ENCODE assay signal across 8 cellular contexts in the genomic region with DNA sequence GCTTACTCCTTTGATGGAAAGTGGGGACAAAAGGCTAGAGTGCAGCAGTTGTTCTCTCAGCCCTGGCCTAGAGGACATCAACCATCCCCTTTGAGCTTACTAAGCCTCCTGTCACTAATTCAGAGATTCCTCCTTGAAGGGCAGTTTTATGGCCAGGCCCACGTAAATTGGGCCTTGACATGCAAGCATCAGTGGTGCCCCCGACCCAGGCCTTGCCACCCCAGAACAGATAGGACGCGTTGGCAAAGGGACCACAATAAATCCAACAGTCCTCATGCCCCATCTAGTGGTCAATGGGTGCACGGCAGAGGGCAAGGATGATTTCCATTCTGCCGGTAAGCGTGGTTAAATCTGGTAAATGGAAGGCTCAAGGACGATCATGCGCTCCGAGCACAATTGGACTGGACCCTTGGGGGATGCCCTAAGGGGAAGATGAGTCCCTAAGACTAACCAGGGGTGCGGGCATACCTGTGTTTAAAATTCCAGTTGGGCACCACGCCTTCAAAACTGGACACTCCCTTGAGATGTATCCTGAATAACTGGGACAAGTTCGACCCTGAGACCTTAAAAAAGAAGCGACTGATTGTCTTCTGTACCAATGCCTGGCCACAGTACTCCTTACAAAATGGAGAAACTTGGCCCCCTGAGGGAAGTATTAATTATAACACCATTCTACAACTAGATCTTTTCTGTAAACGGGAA. TPM values are rescaled to one million over a fixed set of nuclear protein-coding genes. Genes with fewer than 3 reads are reported as not detected.
DNase-seq lines count a peak whose midpoint lies in the region; ATAC-seq, FAIRE-seq and TF ChIP-seq lines count a peak whose summit lies in the region.

No MANE protein-coding gene starts in this region.

- H3K36me3 ChIP-seq in GM12878 (ENCODE audit: control insufficient read depth in 2 of 2, insufficient read depth in 2 of 2, low read length in 1 of 2), result no peaks in the 10 kb centered on the region
- H3K36me3 ChIP-seq in iPS DF 6.9 (ENCODE audit: control insufficient read depth, insufficient read depth, low read length), result no peaks in the 10 kb centered on the region

- no peaks in the 10 kb centered on the region for H4K20me1 ChIP-seq in GM12878 (ENCODE audit: control insufficient read depth, insufficient read depth)

- H3K9me3 ChIP-seq in GM12878 (replicated peaks; ENCODE audit: control insufficient read depth, insufficient read depth, low read length) (no peaks in the 10 kb centered on the region), iPS DF 6.9 (ENCODE audit: control insufficient read depth, insufficient read depth, low read length) (no peaks in the 10 kb centered on the region)

- H3K4me3 ChIP-seq in GM12878, result no peak overlapping the region
- no peak overlapping the region for H3K4me3 ChIP-seq in iPS DF 6.9 (ENCODE audit: low read length)

- ATAC-seq in GM21529 (IDR thresholded peaks at IDR 0.05; ENCODE audit: unreplicated experiment) (peak; percentile 94), GM12878 (peak; percentile 98)

- H3K27ac ChIP-seq in GM12878 (ENCODE audit: control insufficient read depth, insufficient read depth) (no peak overlapping the region), iPS DF 6.9 (ENCODE audit: low read length) (no peak overlapping the region)

- no peak for TF ChIP-seq EP300 in Ishikawa (IDR thresholded peaks at IDR 0.05; ENCODE audit: borderline replicate concordance)
- no peak for TF ChIP-seq EP300 in GM12878 (IDR thresholded peaks at IDR 0.05; ENCODE audit: borderline replicate concordance in 1 of 2, control insufficient read depth in 1 of 2, low read depth in 2 of 2, low read length in 2 of 2)

- no peaks in the 10 kb centered on the region for H3K27me3 ChIP-seq in GM12878 (replicated peaks in 1 of 2; ENCODE audit: control insufficient read depth in 2 of 2, insufficient read depth in 2 of 2, low read length in 1 of 2)
- no peaks in the 10 kb centered on the region for H3K27me3 ChIP-seq in iPS DF 6.9 (ENCODE audit: control insufficient read depth, insufficient read depth, low read length)

- DNase-seq in G401 (ENCODE audit: low spot score) (peak; percentile 75), UCSD-AML1 (lab: John Stamatoyannopoulos, UW; ENCODE audit: unreplicated experiment) (peak; percentile 32), GM12878 (ENCODE audit: low read depth, low spot score) (no peak), iPS DF 6.9 (ENCODE audit: low read depth, low spot score) (peak; percentile 52), retina (no peak)
- DNase-seq in stimulated activated CD4-positive, alpha-beta T cell treated with anti-CD3 and anti-CD28 coated beads, Interleukin-15, amount 100 ng/mL, for 48 hours (ENCODE audit: low read depth in 2 of 2), result peak; percentile 31 to 51

- H3K4me1 ChIP-seq in GM12878 (ENCODE audit: control insufficient read depth, insufficient read depth, low read length), result no peaks in the 10 kb centered on the region
- H3K4me1 ChIP-seq in iPS DF 6.9 (ENCODE audit: control insufficient read depth, insufficient read depth, low read length), result no peaks in the 10 kb centered on the region

- no peak overlapping the region for H3K4me2 ChIP-seq in GM12878 (ENCODE audit: control insufficient read depth, insufficient read depth)

- FAIRE-seq in GM12878 (lab: Jason Lieb, UNC), result peak; percentile 72

- in situ Hi-C loops in G401 (cut with HindIII; ENCODE audit: low sequenced_read_pairs), result no loop called here
- in situ Hi-C loops in GM12878 (cut with MboI), result no loop called here

- H3K79me2 ChIP-seq in GM12878 (ENCODE audit: control insufficient read depth, insufficient read depth, low read length), result no peaks in the 10 kb centered on the region; the same call in none of the 2 replicates

- SMC1A ChIA-PET in GM12878 (lab: Charles Lee; ENCODE audit: uncharacterized antibody, unreplicated experiment), result interaction anchor here (1.5 kb wide), 1 partner anchor 54 kb away, joined by 6 read pairs; no protein-coding TSS in a partner anchor

- intact Hi-C loops in GM12878 (cut with micrococcal nuclease; ENCODE audit: unreplicated experiment), result loop anchor here (1.0 to 5.0 kb wide), 4 partner anchors 54 to 642 kb away; no protein-coding TSS in a partner anchor

- no peak overlapping the region for H2AFZ ChIP-seq in GM12878 (ENCODE audit: control insufficient read depth, low read depth, low read length)

- no TSS peak for BruUV-seq in GM12878 (replicated peaks; lab: Mats Ljungman, UMichigan)

- peak; percentile 92 to 96 (median 92) for TF ChIP-seq CTCF in GM12878 (IDR thresholded peaks at IDR 0.05 in 2 of 3, conservative IDR thresholded peaks at IDR 0.05 in 1 of 3; ENCODE audit: control insufficient read depth in 2 of 3, extremely low read depth in 1 of 3, insufficient read depth in 1 of 3, low read depth in 3 of 3, low read length in 3 of 3)

- no peak overlapping the region for H3K9ac ChIP-seq in GM12878 (ENCODE audit: control insufficient read depth, insufficient read depth, low read length)

- POLR2A ChIA-PET in GM12878 (lab: Charles Lee), result no interaction called here

- no peak for TF ChIP-seq POLR2A in GM12878 (IDR thresholded peaks at IDR 0.05; ENCODE audit: low read depth, low read length)

- TF ChIP-seq RAD21 in Ishikawa (IDR thresholded peaks at IDR 0.05; ENCODE audit: low read depth), result peak; percentile 78
- peak; percentile 88 for TF ChIP-seq RAD21 in GM12878 (IDR thresholded peaks at IDR 0.05; ENCODE audit: insufficient read depth, low read depth, low read length)

- RAD21 ChIA-PET in GM12878 (lab: Charles Lee; ENCODE audit: unreplicated experiment), result interaction anchor here (1.0 kb wide), 1 partner anchor 54 kb away, joined by 11 read pairs; no protein-coding TSS in a partner anchor

- CTCF ChIA-PET in GM12878 (lab: Yijun Ruan, JAX), result interaction anchor here (0.7 to 3.2 kb wide), 10 partner anchors 9 to 642 kb away, joined by 3 to 18 read pairs (median 3); no protein-coding TSS in a partner anchor

- WGBS in GM12878 (ENCODE audit: insufficient coverage, insufficient replicate concordance, low lambda C conversion rate, missing lambda C conversion rate), result 23% methylated on average over 15 of the region's 15 CpGs
- no CpG with 5 or more reads among the region's 15 CpGs for WGBS in iPS DF 6.9 (ENCODE audit: insufficient coverage, insufficient read length)

TF ChIP-seq in Ishikawa, 13 proteins besides CTCF, POLR2A, EP300 and RAD21 (continues in another document):
- TF ChIP-seq FOXM1 (IDR thresholded peaks at IDR 0.05; ENCODE audit: borderline replicate concordance, low read depth), result no peak
- TF ChIP-seq CEBPB (IDR thresholded peaks at IDR 0.05), result no peak
- TF ChIP-seq EGR1 (IDR thresholded peaks at IDR 0.05), result no peak
- no peak for TF ChIP-seq TAF1 (IDR thresholded peaks at IDR 0.05; ENCODE audit: low read depth)
- no peak for TF ChIP-seq TEAD4 (IDR thresholded peaks at IDR 0.05)
- TF ChIP-seq ZBTB7A (IDR thresholded peaks at IDR 0.05; ENCODE audit: low read depth), result no peak
- TF ChIP-seq, protein P1, sequence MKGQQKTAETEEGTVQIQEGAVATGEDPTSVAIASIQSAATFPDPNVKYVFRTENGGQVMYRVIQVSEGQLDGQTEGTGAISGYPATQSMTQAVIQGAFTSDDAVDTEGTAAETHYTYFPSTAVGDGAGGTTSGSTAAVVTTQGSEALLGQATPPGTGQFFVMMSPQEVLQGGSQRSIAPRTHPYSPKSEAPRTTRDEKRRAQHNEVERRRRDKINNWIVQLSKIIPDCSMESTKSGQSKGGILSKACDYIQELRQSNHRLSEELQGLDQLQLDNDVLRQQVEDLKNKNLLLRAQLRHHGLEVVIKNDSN (IDR thresholded peaks at IDR 0.05), result no peak
- no peak for TF ChIP-seq TCF12 (IDR thresholded peaks at IDR 0.05; ENCODE audit: low read depth)
- TF ChIP-seq CREB1 (IDR thresholded peaks at IDR 0.05; ENCODE audit: low read depth), result no peak
- no peak for TF ChIP-seq NFIC (IDR thresholded peaks at IDR 0.05)
- no peak for TF ChIP-seq YY1 (IDR thresholded peaks at IDR 0.05; ENCODE audit: low read depth)

TF ChIP-seq in GM12878, 131 proteins besides CTCF, POLR2A, EP300 and RAD21 (continues in another document):
- TF ChIP-seq YY1 (IDR thresholded peaks at IDR 0.05; ENCODE audit: low read depth, low read length) (0 out of 2 replicates have a peak, but pooled peaks have one; percentile 33), HDGF (IDR thresholded peaks at IDR 0.05) (0 out of 2 replicates have a peak, but pooled peaks have one; percentile 28), RB1 (IDR thresholded peaks at IDR 0.05; ENCODE audit: borderline replicate concordance) (peak; percentile 37; the same call in 1 of the 2 replicates), POU2F2 (IDR thresholded peaks at IDR 0.05; ENCODE audit: borderline replicate concordance, low read depth, low read length) (peak; percentile 30; the same call in 1 of the 3 replicates), SMC3 (IDR thresholded peaks at IDR 0.05; ENCODE audit: borderline replicate concordance, low read length) (peak; percentile 83)
- TF ChIP-seq, protein P2, sequence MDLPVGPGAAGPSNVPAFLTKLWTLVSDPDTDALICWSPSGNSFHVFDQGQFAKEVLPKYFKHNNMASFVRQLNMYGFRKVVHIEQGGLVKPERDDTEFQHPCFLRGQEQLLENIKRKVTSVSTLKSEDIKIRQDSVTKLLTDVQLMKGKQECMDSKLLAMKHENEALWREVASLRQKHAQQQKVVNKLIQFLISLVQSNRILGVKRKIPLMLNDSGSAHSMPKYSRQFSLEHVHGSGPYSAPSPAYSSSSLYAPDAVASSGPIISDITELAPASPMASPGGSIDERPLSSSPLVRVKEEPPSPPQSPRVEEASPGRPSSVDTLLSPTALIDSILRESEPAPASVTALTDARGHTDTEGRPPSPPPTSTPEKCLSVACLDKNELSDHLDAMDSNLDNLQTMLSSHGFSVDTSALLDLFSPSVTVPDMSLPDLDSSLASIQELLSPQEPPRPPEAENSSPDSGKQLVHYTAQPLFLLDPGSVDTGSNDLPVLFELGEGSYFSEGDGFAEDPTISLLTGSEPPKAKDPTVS (IDR thresholded peaks at IDR 0.05; ENCODE audit: low read depth, low read length), result no peak

RNA-seq across cellular contexts. Expression of a gene that starts 32.6 kb away (rescaled TPM):
- total RNA-seq in G401 (2014; rRNA removed; shearing (Covaris generic)), result 0.88 and 0.92 TPM in 2 replicates
- 57.2 and 58.3 TPM in 2 replicates for total RNA-seq in GM12878 (2013; cell fraction: nucleolus; rRNA removed)
- total RNA-seq in GM12878 (2014; rRNA removed), result 7.1 and 8.1 TPM in 2 replicates
- total RNA-seq in GM12878 (2014; rRNA removed; fragmentation: Illumina TruSeq; extraction: Trizol), result 10.4 and 11.0 TPM in 2 replicates
- total RNA-seq in GM12878 (2021), result 8.7 and 9.1 TPM in 2 replicates
- polyA plus RNA-seq in GM12878 (2011; ENCODE audit: low read depth), result 3.6 TPM
- polyA plus RNA-seq in GM12878 (2011; rRNA removed), result 10.9 and 14.4 TPM in 2 replicates
- polyA plus RNA-seq in GM12878 (2011; cell fraction: cytosol; rRNA removed), result 2.9 and 3.0 TPM in 2 replicates
- polyA plus RNA-seq in GM12878 (2011; cell fraction: nucleus; rRNA removed), result 11.1 and 17.3 TPM in 2 replicates
- polyA plus RNA-seq in GM12878 (2012), result 4.0 and 4.5 TPM in 2 replicates
- polyA plus RNA-seq in GM12878 (2014; fragmentation: Illumina TruSeq; extraction: Trizol), result 4.8 and 6.5 TPM in 2 replicates
- 1 to 10 TPM; 1.8 to 3.7 TPM for polyA plus RNA-seq in GM12878 (2014; fragmentation: Nextera tagmentation; extraction: Ambion mirVana)
- 3.1 and 4.2 TPM in 2 replicates for polyA plus RNA-seq in GM12878 (2014; rRNA removed)
- 1 to 10 TPM; 7.1 to 8.8 TPM for polyA plus RNA-seq in GM12878 (2016; fragmentation: Nextera tagmentation; extraction: Ambion mirVana)
- 38.6 and 84.4 TPM in 2 replicates for polyA minus RNA-seq in GM12878 (2011; rRNA and poly(A)+ RNA removed)
- polyA minus RNA-seq in GM12878 (2011; cell fraction: cytosol; rRNA and poly(A)+ RNA removed), result 7.9 and 8.6 TPM in 2 replicates
- 39.0 and 55.6 TPM in 2 replicates for polyA minus RNA-seq in GM12878 (2011; cell fraction: nucleus; rRNA and poly(A)+ RNA removed)

Comparison
In these comparisons a context has a peak if more than half of its experiments do, and no peak if none do; other contexts are left out.
1. DNase-seq: peak in G401 (single experiment), UCSD-AML1 (single experiment), iPS DF 6.9 (single experiment) and stimulated activated CD4-positive, alpha-beta T cell treated with anti-CD3 and anti-CD28 coated beads, Interleukin-15, amount 100 ng/mL, for 48 hours (2 of 2); none in GM12878 (single experiment) and retina (single experiment).